11 cellular contexts compared by ENCODE assay signal in genomic region chr15:45112143-45112591, GRCh38. TPM values are rescaled to one million over a fixed set of nuclear protein-coding genes. Genes with fewer than 3 reads are reported as not detected.
A peak's percentile ranks its signal among the peaks of the same experiment; 100 is the strongest.
DNase-seq lines count a peak whose midpoint lies in the region; ATAC-seq and TF ChIP-seq lines count a peak whose summit lies in the region.
"Had no signal": no experiment of that assay in that cellular context is flagged by ENCODE, and none has a peak within 500 bp of the region (broad histone marks: within the 10 kb centered on the region; RNA-seq: fewer than 3 reads in every experiment).

No MANE protein-coding gene starts in this region.

- peaks cover 36% of the 10 kb centered on the region for H3K4me1 Mint-ChIP-seq in CD14-positive monocyte
- H3K4me1 Mint-ChIP-seq in chondrocyte (ENCODE audit: low read depth): peaks cover 17% of the 10 kb centered on the region
- peaks cover 17 to 48% (median 30%) of the 10 kb centered on the region in 7 donors for H3K4me1 Mint-ChIP-seq in naive thymus-derived CD4-positive, alpha-beta T cell

- no peak for DNase-seq in CD14-positive monocyte (ENCODE audit: low spot score)
- no peak for DNase-seq in chondrocyte (ENCODE audit: low spot score)
- no peak for DNase-seq in naive thymus-derived CD4-positive, alpha-beta T cell
- DNase-seq in occipital lobe (lab: John Stamatoyannopoulos, UW): no peak
- DNase-seq in sigmoid colon: no peak
- DNase-seq in NCI-H1048 (lab: John Stamatoyannopoulos, UW): no peak
- DNase-seq: dermis blood vessel endothelial cell, MG63 had no signal

- TF ChIP-seq CTCF in CD14-positive monocyte (IDR thresholded peaks at IDR 0.05) (no peak), HEK293 (tag by site-specific recombination; IDR thresholded peaks at IDR 0.05) (no peak), chondrocyte (IDR thresholded peaks at IDR 0.05) (no peak), sigmoid colon (IDR thresholded peaks at IDR 0.05) (no peak)

- H3K4me3 ChIP-seq in HEK293 (ENCODE audit: low read depth, low read length) (peak overlapping the region; percentile 12; the same call in 1 of the 2 replicates), sigmoid colon (peak overlapping the region in 1 of 4 donors; percentile 1)
- H3K4me3 ChIP-seq in naive thymus-derived CD4-positive, alpha-beta T cell (ENCODE audit: low read length): no peak overlapping the region
- H3K4me3 ChIP-seq: MG63 had no signal

- peaks cover 4 to 32% of the 10 kb centered on the region in 2 donors for H3K27me3 ChIP-seq in naive thymus-derived CD4-positive, alpha-beta T cell (ENCODE audit: control insufficient read depth in 2 of 2, insufficient read depth in 2 of 2, low read length in 2 of 2)
- peaks cover 52 to 82% (median 67%) of the 10 kb centered on the region in 3 donors for H3K27me3 ChIP-seq in sigmoid colon

- intact Hi-C loops in CD14-positive monocyte (cut with micrococcal nuclease) (no loop called here), sigmoid colon (cut with DNase I) (no loop called here)
- intact Hi-C loops in naive thymus-derived CD4-positive, alpha-beta T cell (cut with micrococcal nuclease): no loop called here

- peak; percentile 3 for ATAC-seq in naive thymus-derived CD4-positive, alpha-beta T cell
- no peak for ATAC-seq in GM19023 (IDR thresholded peaks at IDR 0.05; ENCODE audit: unreplicated experiment)

- H3K27ac Mint-ChIP-seq in CD14-positive monocyte: no peak overlapping the region
- H3K27ac Mint-ChIP-seq in chondrocyte (ENCODE audit: unreplicated experiment): no peak overlapping the region
- H3K27ac Mint-ChIP-seq in naive thymus-derived CD4-positive, alpha-beta T cell: peak overlapping the region in 1 of 9 donors; percentile 13

- CTCF ChIA-PET in HEK293 (lab: Yijun Ruan, JAX): interaction anchor here (0.6 to 1.3 kb wide), 2 partner anchors 51 to 518 kb away, joined by 4 read pairs; no protein-coding TSS in a partner anchor
- CTCF ChIA-PET in naive thymus-derived CD4-positive, alpha-beta T cell (lab: Charles Lee): no interaction called here

- H3K4me3 Mint-ChIP-seq in CD14-positive monocyte: peak overlapping the region; percentile 52 to 86
- peak overlapping the region; percentile 51 for H3K4me3 Mint-ChIP-seq in chondrocyte (ENCODE audit: unreplicated experiment)
- H3K4me3 Mint-ChIP-seq in naive thymus-derived CD4-positive, alpha-beta T cell: peak overlapping the region; percentile 32 to 80 (median 76)

- peaks cover 79 to 82% (median 80%) of the 10 kb centered on the region in 3 donors for H3K27me3 Mint-ChIP-seq in CD14-positive monocyte (ENCODE audit: low read depth in 3 of 3)
- peaks cover 58% of the 10 kb centered on the region for H3K27me3 Mint-ChIP-seq in chondrocyte (ENCODE audit: low read depth)
- peaks cover 61 to 78% (median 74%) of the 10 kb centered on the region in 5 donors for H3K27me3 Mint-ChIP-seq in naive thymus-derived CD4-positive, alpha-beta T cell

- POLR2A ChIA-PET in HEK293 (lab: Yijun Ruan, JAX): no interaction called here
- POLR2A ChIA-PET in naive thymus-derived CD4-positive, alpha-beta T cell (lab: Charles Lee): no interaction called here

- TF ChIP-seq EP300 in sigmoid colon (IDR thresholded peaks at IDR 0.05): no peak

- H3K9me3 ChIP-seq in HEK293 (ENCODE audit: control insufficient read depth, insufficient read depth, low read depth, low read length) (no peaks in the 10 kb centered on the region), sigmoid colon (no peaks in the 10 kb centered on the region)
- H3K9me3 ChIP-seq in naive thymus-derived CD4-positive, alpha-beta T cell (ENCODE audit: control insufficient read depth in 2 of 3, low read length in 3 of 3): no peaks in the 10 kb centered on the region
- H3K9me3 ChIP-seq: MG63, upper lobe of left lung had no signal

- H3K36me3 ChIP-seq in HEK293 (ENCODE audit: control insufficient read depth in 2 of 2, insufficient read depth in 1 of 2, low read length in 2 of 2) (no peaks in the 10 kb centered on the region), sigmoid colon (no peaks in the 10 kb centered on the region)
- no peaks in the 10 kb centered on the region for H3K36me3 ChIP-seq in naive thymus-derived CD4-positive, alpha-beta T cell (ENCODE audit: control insufficient read depth in 2 of 3, insufficient read depth in 3 of 3, low read length in 3 of 3)
- H3K36me3 ChIP-seq: MG63, upper lobe of left lung had no signal

- H3K9me3 Mint-ChIP-seq in CD14-positive monocyte (peaks cover 0 to 21% (median 11%) of the 10 kb centered on the region in 7 donors), chondrocyte (ENCODE audit: low read depth) (no peaks in the 10 kb centered on the region)
- H3K9me3 Mint-ChIP-seq in naive thymus-derived CD4-positive, alpha-beta T cell: no peaks in the 10 kb centered on the region

- 8 to 16% methylated on average over 13 of the region's 13 CpGs for WGBS in sigmoid colon, 2 donors

- no peak overlapping the region for H3K27ac ChIP-seq in HEK293 (ENCODE audit: extremely low read depth, low read depth, low read length)
- no peak overlapping the region for H3K27ac ChIP-seq in naive thymus-derived CD4-positive, alpha-beta T cell (ENCODE audit: low read depth, low read length)
- no peak overlapping the region for H3K27ac ChIP-seq in sigmoid colon
- H3K27ac ChIP-seq: upper lobe of left lung had no signal

- H3K36me3 Mint-ChIP-seq in CD14-positive monocyte: peaks cover 0 to 6% of the 10 kb centered on the region in 2 donors
- H3K36me3 Mint-ChIP-seq in chondrocyte (ENCODE audit: low read depth): peaks cover 2% of the 10 kb centered on the region
- H3K36me3 Mint-ChIP-seq in naive thymus-derived CD4-positive, alpha-beta T cell: peaks cover 0 to 2% (median 0%) of the 10 kb centered on the region in 5 donors

- H3K4me1 ChIP-seq in HEK293 (ENCODE audit: control insufficient read depth, insufficient read depth, low read length) (no peaks in the 10 kb centered on the region), sigmoid colon (peaks cover 0 to 40% (median 27%) of the 10 kb centered on the region in 4 donors)
- peaks cover 0 to 41% of the 10 kb centered on the region in 2 donors for H3K4me1 ChIP-seq in naive thymus-derived CD4-positive, alpha-beta T cell (ENCODE audit: control insufficient read depth in 2 of 2, insufficient read depth in 2 of 2, low read length in 2 of 2)

- no peak for TF ChIP-seq POLR2A in sigmoid colon (IDR thresholded peaks at IDR 0.05)

TF ChIP-seq in HEK293, 187 proteins besides CTCF, POLR2A, EP300 and RAD21:
- TF ChIP-seq SP7 (tag by site-specific recombination; IDR thresholded peaks at IDR 0.05) (no peak), ZNF175 (tag by site-specific recombination; IDR thresholded peaks at IDR 0.05) (no peak), ZNF133 (tag by site-specific recombination; IDR thresholded peaks at IDR 0.05) (no peak)

RNA-seq across cellular contexts. Expression of gene DUOX2, which starts 1.8 kb away (rescaled TPM):
- polyA plus RNA-seq in CD14-positive monocyte (not detected), sigmoid colon (100 to 1,000 TPM in 1 of 3 donors, under 1 TPM in 2; 0.60 to 125 (median 0.92) TPM)
- total RNA-seq in chondrocyte (0.05 TPM in 1 of 3 replicates, not detected in the others), occipital lobe (not detected), sigmoid colon (under 1 TPM; 0.14 to 0.83 (median 0.44) TPM)
- under 1 TPM in 1 of 5 experiments, not detected in 4; 0.49 TPM for total RNA-seq in naive thymus-derived CD4-positive, alpha-beta T cell
- not detected for polyA plus RNA-seq in naive thymus-derived CD4-positive, alpha-beta T cell
- total RNA-seq: dermis blood vessel endothelial cell had no signal

RNA-seq across cellular contexts. Expression of gene DUOXA2, which starts 2.0 kb away (rescaled TPM):
- polyA plus RNA-seq in CD14-positive monocyte (not detected), sigmoid colon (100 to 1,000 TPM in 1 of 3 donors, 1 to 10 TPM in 1, not detected in 1; 1.4 to 117 TPM)
- total RNA-seq in chondrocyte (not detected in 3 replicates), occipital lobe (not detected), sigmoid colon (under 1 TPM in 1 of 4 donors, not detected in 3; 0.28 TPM)
- total RNA-seq in naive thymus-derived CD4-positive, alpha-beta T cell: not detected
- polyA plus RNA-seq in naive thymus-derived CD4-positive, alpha-beta T cell: not detected
- total RNA-seq: dermis blood vessel endothelial cell had no signal

RNA-seq across cellular contexts. Expression of gene DUOXA1, which starts 17.5 kb away (rescaled TPM):
- polyA plus RNA-seq in CD14-positive monocyte (not detected), sigmoid colon (1 to 10 TPM in 1 of 3 donors, not detected in 2; 1.7 TPM)
- total RNA-seq in chondrocyte (0.47 to 0.82 TPM (median 0.64 TPM) in 3 replicates), occipital lobe (0.31 TPM), sigmoid colon (1 to 10 TPM in 2 of 4 donors, under 1 TPM in 2; 0.36 to 3.1 (median 1.3) TPM)
- under 1 TPM in 2 of 5 experiments, not detected in 3; 0.49 to 0.51 TPM for total RNA-seq in naive thymus-derived CD4-positive, alpha-beta T cell
- under 1 TPM in 1 of 2 donors, not detected in 1; 0.22 TPM for polyA plus RNA-seq in naive thymus-derived CD4-positive, alpha-beta T cell
- total RNA-seq: dermis blood vessel endothelial cell had no signal

RNA-seq across cellular contexts. Expression of gene DUOX1, which starts 17.6 kb away (rescaled TPM):
- under 1 TPM in 1 of 2 donors, not detected in 1; 0.22 TPM for polyA plus RNA-seq in CD14-positive monocyte
- total RNA-seq in chondrocyte: 0.21 TPM in 1 of 3 replicates, not detected in the others
- under 1 TPM in 2 of 5 experiments, not detected in 3; 0.05 to 0.34 TPM for total RNA-seq in naive thymus-derived CD4-positive, alpha-beta T cell
- polyA plus RNA-seq in naive thymus-derived CD4-positive, alpha-beta T cell: 1 to 10 TPM; 1.2 to 2.0 TPM
- total RNA-seq in occipital lobe: not detected
- total RNA-seq in sigmoid colon: 1 to 10 TPM in 1 of 4 donors, under 1 TPM in 2, not detected in 1; under 0.01 to 1.7 (median 0.27) TPM
- polyA plus RNA-seq in sigmoid colon: 1 to 10 TPM in 1 of 3 donors, not detected in 2; 1.3 TPM
- total RNA-seq: dermis blood vessel endothelial cell had no signal
